Comparison of ENCODE assay signal across 16 cellular contexts in genomic region chr6:144797881-144798589, GRCh38.
DNase-seq lines count a peak whose midpoint lies in the region; ATAC-seq, FAIRE-seq and TF ChIP-seq lines count a peak whose summit lies in the region.
"Had no signal": no experiment of that assay in that cellular context is flagged by ENCODE, and none has a peak within 500 bp of the region (broad histone marks: within the 10 kb centered on the region; RNA-seq: fewer than 3 reads in every experiment).

No MANE protein-coding gene starts in this region.

- TF ChIP-seq CTCF in A673 (conservative IDR thresholded peaks at IDR 0.05; ENCODE audit: low read depth, low read length) (no peak), HFFc6 (IDR thresholded peaks at IDR 0.05) (no peak), ovary (IDR thresholded peaks at IDR 0.05) (no peak), testis (IDR thresholded peaks at IDR 0.05) (no peak)

- H3K27ac Mint-ChIP-seq in HFFc6: peak overlapping the region; percentile 46
- no peak overlapping the region for H3K27ac Mint-ChIP-seq in activated naive CD8-positive, alpha-beta T cell treated with anti-CD3 and anti-CD28 coated beads, Interleukin-2, amount 50 U/mL, for 24 hours
- H3K27ac Mint-ChIP-seq: activated CD8-positive, alpha-beta memory T cell treated with anti-CD3 and anti-CD28 coated beads, Interleukin-2, amount 10 ng/mL, durations not matched to agents 7 days and 5 days; activated naive CD8-positive, alpha-beta T cell treated with anti-CD3 and anti-CD28 coated beads, Interleukin-2, amount 10 ng/mL, durations not matched to agents 7 days and 5 days had no signal

- intact Hi-C loops in A673 (cut with micrococcal nuclease; ENCODE audit: unreplicated experiment): no loop called here
- intact Hi-C loops in ovary (cut with DNase I): no loop called here
- intact Hi-C loops in testis (cut with DNase I; ENCODE audit: low total_unique reads): no loop called here

- peak overlapping the region; percentile 53 for H3K4me3 Mint-ChIP-seq in HFFc6
- H3K4me3 Mint-ChIP-seq in activated naive CD8-positive, alpha-beta T cell treated with anti-CD3 and anti-CD28 coated beads, Interleukin-2, amount 50 U/mL, for 24 hours: no peak overlapping the region
- H3K4me3 Mint-ChIP-seq: activated CD8-positive, alpha-beta memory T cell treated with anti-CD3 and anti-CD28 coated beads, Interleukin-2, amount 10 ng/mL, durations not matched to agents 7 days and 5 days; activated naive CD8-positive, alpha-beta T cell treated with anti-CD3 and anti-CD28 coated beads, Interleukin-2, amount 10 ng/mL, durations not matched to agents 7 days and 5 days had no signal

- H3K9me3 ChIP-seq in A673 (ENCODE audit: low read depth, low read length, poor library complexity, severe bottlenecking) (no peaks in the 10 kb centered on the region), ovary (no peaks in the 10 kb centered on the region), testis (no peaks in the 10 kb centered on the region)
- H3K9me3 ChIP-seq: BE2C had no signal

- no peak for TF ChIP-seq EP300 in ovary (IDR thresholded peaks at IDR 0.05)

- BruUV-seq in A673 (replicated peaks; lab: Mats Ljungman, UMichigan): no TSS peak

- H3K4me3 ChIP-seq in A673 (ENCODE audit: low read depth, low read length, poor library complexity, severe bottlenecking): no peak overlapping the region
- H3K4me3 ChIP-seq in ovary: no peak overlapping the region
- no peak overlapping the region for H3K4me3 ChIP-seq in testis

- H3K27me3 Mint-ChIP-seq in HFFc6 (ENCODE audit: insufficient read depth): no peaks in the 10 kb centered on the region
- no peaks in the 10 kb centered on the region for H3K27me3 Mint-ChIP-seq in activated naive CD8-positive, alpha-beta T cell treated with anti-CD3 and anti-CD28 coated beads, Interleukin-2, amount 50 U/mL, for 24 hours
- H3K27me3 Mint-ChIP-seq: activated CD8-positive, alpha-beta memory T cell treated with anti-CD3 and anti-CD28 coated beads, Interleukin-2, amount 10 ng/mL, durations not matched to agents 7 days and 5 days; activated naive CD8-positive, alpha-beta T cell treated with anti-CD3 and anti-CD28 coated beads, Interleukin-2, amount 10 ng/mL, durations not matched to agents 7 days and 5 days had no signal

- no peaks in the 10 kb centered on the region for H3K27me3 ChIP-seq in A673 (replicated peaks; ENCODE audit: insufficient read depth, low read depth, low read length, poor library complexity)
- no peaks in the 10 kb centered on the region for H3K27me3 ChIP-seq in ovary
- no peaks in the 10 kb centered on the region for H3K27me3 ChIP-seq in testis
- H3K27me3 ChIP-seq: BE2C had no signal

- WGBS in ovary, 3 donors: 83 to 93% (median 87%) methylated on average over 7 of the region's 7 CpGs
- WGBS in testis, 2 donors: 90 to 91% methylated on average over 7 of the region's 7 CpGs

- peak; percentile 34 for DNase-seq in A673 (ENCODE audit: low spot score)
- DNase-seq in HFFc6: peak; percentile 78
- peak; percentile 36 to 93 for DNase-seq in SW 1271 (lab: John Stamatoyannopoulos, UW)
- peak; percentile 9 for DNase-seq in fibroblast of the conjunctiva (ENCODE audit: low read depth)
- no peak for DNase-seq in GM12891 (ENCODE audit: insufficient read length, low spot score)
- DNase-seq in ovary: no peak
- no peak for DNase-seq in testis
- DNase-seq in activated naive CD8-positive, alpha-beta T cell treated with anti-CD3 and anti-CD28 coated beads, Interleukin-2, amount 50 U/mL, for 24 hours: no peak
- DNase-seq: activated CD8-positive, alpha-beta memory T cell treated with anti-CD3 and anti-CD28 coated beads, Interleukin-2, amount 10 ng/mL, durations not matched to agents 7 days and 5 days; activated naive CD8-positive, alpha-beta T cell treated with anti-CD3 and anti-CD28 coated beads, Interleukin-2, amount 10 ng/mL, durations not matched to agents 7 days and 5 days; BE2C; hypothalamus; NCI-H524 treated with DMSO at 0.1 percent for 48 hours; Right ventricle myocardium superior; stimulated activated CD4-positive, alpha-beta T cell treated with anti-CD3 and anti-CD28 coated beads, Interleukin-15, amount 100 ng/mL, for 24 hours; stimulated activated CD8-positive, alpha-beta memory T cell treated with anti-CD3 and anti-CD28 coated beads, Interleukin-4, amount 100 ng/mL, for 48 hours had no signal

- ATAC-seq in activated naive CD8-positive, alpha-beta T cell treated with anti-CD3 and anti-CD28 coated beads, Interleukin-2, amount 50 U/mL, for 24 hours: no peak
- ATAC-seq: activated CD8-positive, alpha-beta memory T cell treated with anti-CD3 and anti-CD28 coated beads, Interleukin-2, amount 10 ng/mL, durations not matched to agents 7 days and 5 days had no signal

- POLR2A ChIA-PET in A673 (lab: Charles Lee; ENCODE audit: low non-redundant PET): no interaction called here

- CTCF ChIA-PET in A673 (lab: Charles Lee): no interaction called here

- H3K27ac ChIP-seq in A673 (ENCODE audit: low read depth, low read length, poor library complexity, severe bottlenecking) (no peak overlapping the region), ovary (no peak overlapping the region), testis (no peak overlapping the region)

- H3K36me3 ChIP-seq in A673 (ENCODE audit: insufficient read depth, low read length, poor library complexity, severe bottlenecking) (no peaks in the 10 kb centered on the region), ovary (no peaks in the 10 kb centered on the region), testis (ENCODE audit: low read depth, missing control alignments) (no peaks in the 10 kb centered on the region)
- H3K36me3 ChIP-seq: BE2C had no signal

- H3K4me1 Mint-ChIP-seq in HFFc6 (ENCODE audit: low read depth): peaks cover 44% of the 10 kb centered on the region
- H3K4me1 Mint-ChIP-seq in activated naive CD8-positive, alpha-beta T cell treated with anti-CD3 and anti-CD28 coated beads, Interleukin-2, amount 50 U/mL, for 24 hours: no peaks in the 10 kb centered on the region
- H3K4me1 Mint-ChIP-seq: activated CD8-positive, alpha-beta memory T cell treated with anti-CD3 and anti-CD28 coated beads, Interleukin-2, amount 10 ng/mL, durations not matched to agents 7 days and 5 days; activated naive CD8-positive, alpha-beta T cell treated with anti-CD3 and anti-CD28 coated beads, Interleukin-2, amount 10 ng/mL, durations not matched to agents 7 days and 5 days had no signal

- TF ChIP-seq POLR2A in GM12891 (IDR thresholded peaks at IDR 0.05; ENCODE audit: low read depth, low read length) (no peak), ovary (IDR thresholded peaks at IDR 0.05) (no peak), testis (IDR thresholded peaks at IDR 0.05) (no peak)

- FAIRE-seq in GM12891 (lab: Jason Lieb, UNC): no peak

- H3K9me3 Mint-ChIP-seq in HFFc6: peaks cover 13% of the 10 kb centered on the region
- peaks cover 14% of the 10 kb centered on the region for H3K9me3 Mint-ChIP-seq in activated naive CD8-positive, alpha-beta T cell treated with anti-CD3 and anti-CD28 coated beads, Interleukin-2, amount 50 U/mL, for 24 hours

- H3K36me3 Mint-ChIP-seq in HFFc6 (ENCODE audit: low read depth): peaks cover 49% of the 10 kb centered on the region
- peaks cover 47% of the 10 kb centered on the region for H3K36me3 Mint-ChIP-seq in activated naive CD8-positive, alpha-beta T cell treated with anti-CD3 and anti-CD28 coated beads, Interleukin-2, amount 50 U/mL, for 24 hours (ENCODE audit: low read depth)

- H3K4me1 ChIP-seq in A673 (ENCODE audit: insufficient read depth, low read length, poor library complexity, severe bottlenecking) (no peaks in the 10 kb centered on the region), ovary (ENCODE audit: insufficient read depth) (no peaks in the 10 kb centered on the region), testis (no peaks in the 10 kb centered on the region)
- H3K4me1 ChIP-seq: BE2C had no signal

TF ChIP-seq in GM12891, 5 proteins besides CTCF, POLR2A, EP300 and RAD21:
- TF ChIP-seq POU2F2 (IDR thresholded peaks at IDR 0.05; ENCODE audit: low read depth, low read length): no peak
- TF ChIP-seq PAX5 (IDR thresholded peaks at IDR 0.05; ENCODE audit: insufficient read depth, low read length, severe bottlenecking): no peak
- TF ChIP-seq TAF1 (IDR thresholded peaks at IDR 0.05; ENCODE audit: low read depth, low read length): no peak
- no peak for TF ChIP-seq SPI1 (IDR thresholded peaks at IDR 0.05; ENCODE audit: low read depth, low read length)
- TF ChIP-seq POLR2AphosphoS5 (IDR thresholded peaks at IDR 0.05; ENCODE audit: low read depth, low read length): no peak
TF ChIP-seq in GM12891: peak in this region for 0.

Comparison
In these comparisons a context has a peak if more than half of its experiments do, and no peak if none do; other contexts are left out.
1. DNase-seq: peak in A673 (single experiment), HFFc6 (single experiment), SW 1271 (2 of 2) and fibroblast of the conjunctiva (single experiment); none in GM12891 (single experiment), ovary (0 of 5), testis (single experiment) and activated naive CD8-positive, alpha-beta T cell treated with anti-CD3 and anti-CD28 coated beads, Interleukin-2, amount 50 U/mL, for 24 hours (single experiment).